ENCODE assay signal across 15 cellular contexts in genomic region chr7:43879477-43879876, GRCh38. TPM values are rescaled to one million over a fixed set of nuclear protein-coding genes. Genes with fewer than 3 reads are reported as not detected.
DNase-seq lines count a peak whose midpoint lies in the region; TF ChIP-seq lines count a peak whose summit lies in the region.
"Had no signal": no experiment of that assay in that cellular context is flagged by ENCODE, and none has a peak within 500 bp of the region (broad histone marks: within the 10 kb centered on the region; RNA-seq: fewer than 3 reads in every experiment).

No MANE protein-coding gene starts in this region.

- peaks cover 55% of the 10 kb centered on the region for H3K36me3 ChIP-seq in WERI-Rb-1

- CTCF ChIA-PET in AG04450 (lab: Charles Lee): interaction anchor here (1.1 kb wide), 1 partner anchor 9 kb away, joined by 3 read pairs; no protein-coding TSS in a partner anchor

- H3K27me3 ChIP-seq in AG04450 (ENCODE audit: control insufficient read depth, insufficient read depth, low read length): no peaks in the 10 kb centered on the region
- H3K27me3 ChIP-seq in WERI-Rb-1 (ENCODE audit: insufficient read depth, low read depth, severe bottlenecking): no peaks in the 10 kb centered on the region
- H3K27me3 ChIP-seq: vagina had no signal

- DNase-seq in AG04450 (ENCODE audit: low read depth, low spot score): peak; percentile 44
- DNase-seq in HK-2 (ENCODE audit: unreplicated experiment): peak; percentile 63
- DNase-seq in chondrocyte (ENCODE audit: low spot score): no peak
- peak; percentile 90 for DNase-seq in kidney tubule cell (ENCODE audit: low spot score)
- DNase-seq in WERI-Rb-1: no peak
- no peak for DNase-seq in activated effector memory CD4-positive, alpha-beta T cell treated with Interleukin-2 at 50 U/mL for 16 hours
- DNase-seq in DMS 273 treated with DMSO at 0.1 percent for 48 hours (lab: John Stamatoyannopoulos, UW): no peak
- no peak for DNase-seq in ureter (ENCODE audit: low spot score)
- DNase-seq: activated CD8-positive, alpha-beta memory T cell treated with anti-CD3 and anti-CD28 coated beads, Interleukin-2, amount 10 ng/mL, durations not matched to agents 7 days and 5 days; GDM1; left colon; stimulated activated CD4-positive, alpha-beta T cell treated with anti-CD3 and anti-CD28 coated beads, Interleukin-12 subunit alpha, Interleukin-12 subunit beta, amount 100 ng/mL, for 4 hours had no signal

- H3K27ac Mint-ChIP-seq in chondrocyte (ENCODE audit: unreplicated experiment): peak overlapping the region; percentile 55
- H3K27ac Mint-ChIP-seq: activated CD8-positive, alpha-beta memory T cell treated with anti-CD3 and anti-CD28 coated beads, Interleukin-2, amount 10 ng/mL, durations not matched to agents 7 days and 5 days; natural killer cell treated with Interleukin-12 subunit alpha and Interleukin-12 subunit beta and Interleukin-15 and Interleukin-18, amount 100 ng/mL, for 72 hours had no signal

- H3K4me3 Mint-ChIP-seq in chondrocyte (ENCODE audit: unreplicated experiment): no peak overlapping the region
- H3K4me3 Mint-ChIP-seq: activated CD8-positive, alpha-beta memory T cell treated with anti-CD3 and anti-CD28 coated beads, Interleukin-2, amount 10 ng/mL, durations not matched to agents 7 days and 5 days; brain; natural killer cell treated with Interleukin-12 subunit alpha and Interleukin-12 subunit beta and Interleukin-15 and Interleukin-18, amount 100 ng/mL, for 72 hours had no signal

- H3K36me3 Mint-ChIP-seq in chondrocyte (ENCODE audit: low read depth): peaks cover 42% of the 10 kb centered on the region

- no peak for TF ChIP-seq CTCF in AG04450 (IDR thresholded peaks at IDR 0.05; ENCODE audit: low read depth, low read length)
- TF ChIP-seq CTCF in chondrocyte (IDR thresholded peaks at IDR 0.05): no peak
- no peak for TF ChIP-seq CTCF in WERI-Rb-1 (IDR thresholded peaks at IDR 0.05; ENCODE audit: low read depth, low read length)

- H3K27me3 Mint-ChIP-seq in chondrocyte (ENCODE audit: low read depth): no peaks in the 10 kb centered on the region
- H3K27me3 Mint-ChIP-seq: activated CD8-positive, alpha-beta memory T cell treated with anti-CD3 and anti-CD28 coated beads, Interleukin-2, amount 10 ng/mL, durations not matched to agents 7 days and 5 days; brain; natural killer cell treated with Interleukin-12 subunit alpha and Interleukin-12 subunit beta and Interleukin-15 and Interleukin-18, amount 100 ng/mL, for 72 hours had no signal

- no peaks in the 10 kb centered on the region for H3K9me3 Mint-ChIP-seq in chondrocyte (ENCODE audit: low read depth)
- H3K9me3 Mint-ChIP-seq: brain; natural killer cell treated with Interleukin-12 subunit alpha and Interleukin-12 subunit beta and Interleukin-15 and Interleukin-18, amount 100 ng/mL, for 72 hours had no signal

- POLR2A ChIA-PET in AG04450 (lab: Yijun Ruan, JAX): no interaction called here

- H3K9me3 ChIP-seq in AG04450 (ENCODE audit: control insufficient read depth, insufficient read depth, low read length) (no peaks in the 10 kb centered on the region; the same call in 1 of the 2 replicates), WERI-Rb-1 (ENCODE audit: severe bottlenecking) (no peaks in the 10 kb centered on the region)
- H3K9me3 ChIP-seq: vagina had no signal

- H3K4me1 Mint-ChIP-seq in chondrocyte (ENCODE audit: low read depth): peaks cover 30% of the 10 kb centered on the region
- H3K4me1 Mint-ChIP-seq: brain had no signal

- H3K4me3 ChIP-seq in AG04450 (ENCODE audit: low read depth, low read length) (no peak overlapping the region), WERI-Rb-1 (ENCODE audit: low read depth, low read length) (no peak overlapping the region)
- H3K4me3 ChIP-seq: vagina had no signal

- H3K27ac ChIP-seq in AG04450 (ENCODE audit: low read depth, low read length) (peak overlapping the region; percentile 54), WERI-Rb-1 (no peak overlapping the region)

RNA-seq across cellular contexts. Expression of gene MRPS24, which starts 10.2 kb away (rescaled TPM):
- 134 and 184 TPM in 2 replicates for polyA plus RNA-seq in AG04450 (2011; rRNA removed)
- 70.9 and 92.3 TPM in 2 replicates for polyA minus RNA-seq in AG04450 (2011; rRNA and poly(A)+ RNA removed)
- total RNA-seq in chondrocyte: 70.2 to 76.9 TPM (median 72.9 TPM) in 3 replicates
- total RNA-seq in ureter: 66.7 TPM

RNA-seq across cellular contexts. Expression of gene URGCP, which starts 26.9 kb away (rescaled TPM):
- polyA plus RNA-seq in AG04450 (2011; rRNA removed): 23.1 and 25.5 TPM in 2 replicates
- 22.7 and 33.9 TPM in 2 replicates for polyA minus RNA-seq in AG04450 (2011; rRNA and poly(A)+ RNA removed)
- 24.4 to 31.3 TPM (median 25.4 TPM) in 3 replicates for total RNA-seq in chondrocyte
- 39.1 TPM for total RNA-seq in ureter

RNA-seq across cellular contexts. Expression of gene UBE2D4, which starts 46.8 kb away (rescaled TPM):
- polyA plus RNA-seq in AG04450 (2011; rRNA removed): 18.6 and 18.8 TPM in 2 replicates
- polyA minus RNA-seq in AG04450 (2011; rRNA and poly(A)+ RNA removed): 23.1 and 26.8 TPM in 2 replicates
- total RNA-seq in chondrocyte (15.4 to 26.8 TPM (median 22.5 TPM) in 3 replicates), ureter (27.4 TPM)

Comparison
In these comparisons a context has a peak if more than half of its experiments do, and no peak if none do; other contexts are left out.
1. DNase-seq: peak in AG04450 (single experiment), HK-2 (single experiment) and kidney tubule cell (single experiment); none in chondrocyte (single experiment), WERI-Rb-1 (single experiment), activated effector memory CD4-positive, alpha-beta T cell treated with Interleukin-2 at 50 U/mL for 16 hours (single experiment), DMS 273 treated with DMSO at 0.1 percent for 48 hours (single experiment) and ureter (single experiment).